ENCODE assay signal across 8 cellular contexts in the genomic region with DNA sequence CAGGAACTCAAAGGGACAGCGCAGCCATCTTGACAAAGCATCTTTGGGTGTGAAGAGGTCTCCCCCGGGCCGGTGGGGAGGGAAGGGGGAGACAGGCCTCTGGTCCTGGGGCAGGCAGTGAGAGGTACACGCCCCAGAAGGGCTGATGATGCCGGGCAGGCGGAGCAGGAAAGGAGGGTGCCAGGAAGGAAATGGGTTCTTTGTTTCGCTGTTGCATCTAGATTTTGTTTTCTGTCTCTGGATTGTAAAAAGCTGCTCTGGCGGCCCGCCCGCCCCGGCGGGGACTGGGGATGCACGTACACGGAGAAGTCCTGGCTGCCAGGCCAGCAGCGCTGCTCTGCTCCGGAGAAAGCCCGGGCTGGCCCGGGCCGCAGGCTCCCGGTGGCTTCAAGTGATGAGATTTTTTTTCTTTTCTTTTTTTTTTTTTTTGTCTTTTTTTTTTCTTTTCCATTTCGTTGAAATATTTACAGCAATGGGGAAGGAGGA. TPM values are rescaled to one million over a fixed set of nuclear protein-coding genes. Genes with fewer than 3 reads are reported as not detected.
DNase-seq lines count a peak whose midpoint lies in the region; ATAC-seq and TF ChIP-seq lines count a peak whose summit lies in the region.

No MANE protein-coding gene starts in this region.

- H4K8ac ChIP-seq in mesenchymal stem cell (ENCODE audit: low read length), result no peak overlapping the region

- H3K9ac ChIP-seq in colonic mucosa (ENCODE audit: low read depth in 2 of 2, low read length in 2 of 2) (peak overlapping the region; percentile 40 to 56), mesenchymal stem cell (ENCODE audit: low read length) (peak overlapping the region; percentile 89)

- H2BK12ac ChIP-seq in mesenchymal stem cell (ENCODE audit: low read length in 2 of 2), result no peak overlapping the region

- H3K14ac ChIP-seq in mesenchymal stem cell (ENCODE audit: low read length in 2 of 2), result no peak overlapping the region

- no peak overlapping the region for H4K91ac ChIP-seq in mesenchymal stem cell (ENCODE audit: low read length)

- no peak overlapping the region for H2BK5ac ChIP-seq in mesenchymal stem cell (ENCODE audit: low read depth, low read length, poor library complexity, severe bottlenecking)

- H3K9me3 ChIP-seq in colonic mucosa, result no peaks in the 10 kb centered on the region
- no peaks in the 10 kb centered on the region for H3K9me3 ChIP-seq in mesenchymal stem cell (ENCODE audit: control insufficient read depth, low read length)
- H3K9me3 ChIP-seq in WERI-Rb-1 (ENCODE audit: severe bottlenecking), result no peaks in the 10 kb centered on the region

- H3K4me2 ChIP-seq in mesenchymal stem cell (ENCODE audit: low read length, poor library complexity, severe bottlenecking), result no peak overlapping the region

- H3K4me1 ChIP-seq in colonic mucosa, result peaks cover 6% of the 10 kb centered on the region
- H3K4me1 ChIP-seq in mesenchymal stem cell (ENCODE audit: control insufficient read depth, insufficient read depth, low read depth, low read length), result peaks cover 9% of the 10 kb centered on the region

- ATAC-seq in HG03095 (IDR thresholded peaks at IDR 0.05; ENCODE audit: unreplicated experiment), result no peak

- CTCF ChIA-PET in BJ (lab: Yijun Ruan, JAX), result interaction anchor here (1.1 to 1.6 kb wide), 5 partner anchors 12 to 303 kb away, joined by 3 to 6 read pairs (median 3); no protein-coding TSS in a partner anchor

- no peak for TF ChIP-seq CTCF in BJ (IDR thresholded peaks at IDR 0.05; ENCODE audit: insufficient read depth, low read depth, low read length)
- TF ChIP-seq CTCF in colonic mucosa (IDR thresholded peaks at IDR 0.05), result no peak
- TF ChIP-seq CTCF in WERI-Rb-1 (IDR thresholded peaks at IDR 0.05; ENCODE audit: low read depth, low read length), result no peak

- 78% methylated on average over 14 of the region's 21 CpGs for WGBS in mesenchymal stem cell

- no peak overlapping the region for H3K4ac ChIP-seq in mesenchymal stem cell (ENCODE audit: low read depth in 1 of 2, low read length in 2 of 2)

- no peak overlapping the region for H2AFZ ChIP-seq in mesenchymal stem cell (ENCODE audit: low read depth, low read length)

- no peak overlapping the region for H3K18ac ChIP-seq in mesenchymal stem cell (ENCODE audit: low read depth in 1 of 2, low read length in 2 of 2)

- H3K79me1 ChIP-seq in mesenchymal stem cell (replicated peaks; ENCODE audit: low read length, poor library complexity, severe bottlenecking), result peaks cover 29% of the 10 kb centered on the region

- H3K23ac ChIP-seq in mesenchymal stem cell (ENCODE audit: low read length in 2 of 2), result no peak overlapping the region

- no peaks in the 10 kb centered on the region for H3K27me3 ChIP-seq in BJ (ENCODE audit: control insufficient read depth, insufficient read depth, low read length)
- H3K27me3 ChIP-seq in colonic mucosa, result no peaks in the 10 kb centered on the region
- H3K27me3 ChIP-seq in mesenchymal stem cell (ENCODE audit: control insufficient read depth in 1 of 2, insufficient read depth in 1 of 2, low read length in 2 of 2), result no peaks in the 10 kb centered on the region
- H3K27me3 ChIP-seq in WERI-Rb-1 (ENCODE audit: insufficient read depth, low read depth, severe bottlenecking), result no peaks in the 10 kb centered on the region

- no peak for DNase-seq in BJ (ENCODE audit: low read depth)
- DNase-seq in activated CD4-positive, CD25-positive, alpha-beta regulatory T cell treated with anti-CD3 and anti-CD28 coated beads, Interleukin-2, amount 50 U/mL, for 16 hours (ENCODE audit: low read depth, low spot score), result peak; percentile 15
- DNase-seq in colonic mucosa, result peak; percentile 80
- DNase-seq in mesenchymal stem cell, result no peak
- DNase-seq in superior temporal gyrus (ENCODE audit: extremely low spot score), result peak; percentile 66
- DNase-seq in WERI-Rb-1, result no peak
- DNase-seq in RKO (ENCODE audit: low spot score), result no peak

- no peak overlapping the region for H2BK120ac ChIP-seq in mesenchymal stem cell (ENCODE audit: low read depth, low read length)

- peak overlapping the region; percentile 15 for H3K4me3 ChIP-seq in BJ (ENCODE audit: low read depth, low read length)
- no peak overlapping the region for H3K4me3 ChIP-seq in colonic mucosa
- peak overlapping the region in 1 of 2 experiments; percentile 65 for H3K4me3 ChIP-seq in mesenchymal stem cell (ENCODE audit: insufficient read depth in 1 of 2, low read depth in 1 of 2, low read length in 2 of 2)
- no peak overlapping the region for H3K4me3 ChIP-seq in WERI-Rb-1 (ENCODE audit: low read depth, low read length)

- H3K27ac ChIP-seq in colonic mucosa, result peak overlapping the region; percentile 15
- H3K27ac ChIP-seq in mesenchymal stem cell (ENCODE audit: low read length, poor library complexity, severe bottlenecking), result no peak overlapping the region
- H3K27ac ChIP-seq in WERI-Rb-1, result no peak overlapping the region

- no peak overlapping the region for H2AK5ac ChIP-seq in mesenchymal stem cell (ENCODE audit: low read length, severe bottlenecking)

- H3K36me3 ChIP-seq in BJ (ENCODE audit: control insufficient read depth, insufficient read depth, low read length), result no peaks in the 10 kb centered on the region; the same call in 1 of the 2 replicates
- H3K36me3 ChIP-seq in colonic mucosa, result no peaks in the 10 kb centered on the region
- H3K36me3 ChIP-seq in mesenchymal stem cell (ENCODE audit: control insufficient read depth in 1 of 2, insufficient read depth in 2 of 2, low read depth in 1 of 2, low read length in 2 of 2), result peaks cover 5 to 41% of the 10 kb centered on the region in 2 experiments
- H3K36me3 ChIP-seq in WERI-Rb-1, result peaks cover 23% of the 10 kb centered on the region

- H2BK15ac ChIP-seq in mesenchymal stem cell (ENCODE audit: low read depth, poor library complexity, severe bottlenecking), result no peak overlapping the region

- POLR2A ChIA-PET in BJ (lab: Charles Lee), result interaction anchor here (0.7 kb wide), 1 partner anchor 261 kb away, joined by 3 read pairs; no protein-coding TSS in a partner anchor

- intact Hi-C loops in colonic mucosa (cut with DNase I), result loop anchor here (5.0 to 10.0 kb wide), 2 partner anchors 198 to 325 kb away; partner anchors contain the start of gene PTGER1

RNA-seq across cellular contexts. Expression of gene ASF1B, which starts 13.2 kb away (rescaled TPM):
- polyA plus RNA-seq in BJ (2011; rRNA removed), result 8.2 and 11.1 TPM in 2 replicates
- 8.4 and 10.0 TPM in 2 replicates for polyA minus RNA-seq in BJ (2011; rRNA and poly(A)+ RNA removed)
- total RNA-seq in colonic mucosa, result 10 to 100 TPM; 12.9 to 64.0 TPM
- polyA plus RNA-seq in mesenchymal stem cell (2013, experiment 1 of 2), result 3.5 TPM
- polyA plus RNA-seq in mesenchymal stem cell (2013, experiment 2 of 2), result 3.5 TPM

RNA-seq across cellular contexts. Expression of gene PRKACA, which starts 32.0 kb away (rescaled TPM):
- polyA plus RNA-seq in BJ (2011; rRNA removed), result 15.6 and 35.4 TPM in 2 replicates
- polyA minus RNA-seq in BJ (2011; rRNA and poly(A)+ RNA removed), result 19.2 and 27.1 TPM in 2 replicates
- total RNA-seq in colonic mucosa, result 10 to 100 TPM; 71.0 to 89.3 TPM
- polyA plus RNA-seq in mesenchymal stem cell (2013, experiment 1 of 2), result 96.5 TPM
- polyA plus RNA-seq in mesenchymal stem cell (2013, experiment 2 of 2), result 94.5 TPM

RNA-seq across cellular contexts. Expression of gene ADGRL1, which starts 56.4 kb away (rescaled TPM):
- polyA plus RNA-seq in BJ (2011; rRNA removed), result 1.6 and 4.0 TPM in 2 replicates
- 5.8 and 8.5 TPM in 2 replicates for polyA minus RNA-seq in BJ (2011; rRNA and poly(A)+ RNA removed)
- 10 to 100 TPM; 18.4 to 28.0 TPM for total RNA-seq in colonic mucosa
- 8.3 TPM for polyA plus RNA-seq in mesenchymal stem cell (2013, experiment 1 of 2)
- polyA plus RNA-seq in mesenchymal stem cell (2013, experiment 2 of 2), result 9.0 TPM

RNA-seq across cellular contexts. Expression of gene SAMD1, which starts 59.0 kb away (rescaled TPM):
- polyA plus RNA-seq in BJ (2011; rRNA removed), result 7.4 and 9.2 TPM in 2 replicates
- 7.1 and 7.2 TPM in 2 replicates for polyA minus RNA-seq in BJ (2011; rRNA and poly(A)+ RNA removed)
- 10 to 100 TPM; 52.9 to 91.3 TPM for total RNA-seq in colonic mucosa
- 27.9 TPM for polyA plus RNA-seq in mesenchymal stem cell (2013, experiment 1 of 2)
- 26.5 TPM for polyA plus RNA-seq in mesenchymal stem cell (2013, experiment 2 of 2)

Comparison
In these comparisons a context has a peak if more than half of its experiments do, and no peak if none do; other contexts are left out.
1. DNase-seq: peak in activated CD4-positive, CD25-positive, alpha-beta regulatory T cell treated with anti-CD3 and anti-CD28 coated beads, Interleukin-2, amount 50 U/mL, for 16 hours (single experiment), colonic mucosa (single experiment) and superior temporal gyrus (single experiment); none in BJ (single experiment), mesenchymal stem cell (single experiment), WERI-Rb-1 (single experiment) and RKO (single experiment).